In genomic region chr1:9198538-9199361, GRCh38 we compare ENCODE assay signal across 9 cellular contexts. TPM values are rescaled to one million over a fixed set of nuclear protein-coding genes. Genes with fewer than 3 reads are reported as not detected.
DNase-seq lines count a peak whose midpoint lies in the region; ATAC-seq and TF ChIP-seq lines count a peak whose summit lies in the region.
"Had no signal": no experiment of that assay in that cellular context is flagged by ENCODE, and none has a peak within 500 bp of the region (broad histone marks: within the 10 kb centered on the region; RNA-seq: fewer than 3 reads in every experiment).

No MANE protein-coding gene starts in this region.

- 28% methylated on average over 25 of the region's 54 CpGs; no CpG with 5 or more reads in 1 of the 2 experiments for WGBS in IMR-90 (ENCODE audit: extremely low coverage in 2 of 2, insufficient read length in 1 of 2), 2 experiments
- WGBS in neuronal stem cell (ENCODE audit: extremely low coverage in 2 of 2, insufficient read length in 2 of 2, insufficient replicate concordance in 1 of 2), 2 donors: no CpG with 5 or more reads among the region's 54 CpGs

- H2BK20ac ChIP-seq in IMR-90 (ENCODE audit: low read depth, low read length): no peak overlapping the region

- DNase-seq in COLO668 (lab: John Stamatoyannopoulos, UW; ENCODE audit: unreplicated experiment) (peak; percentile 39), IMR-90 (peak; percentile 51), epithelial cell of proximal tubule (ENCODE audit: low read depth) (no peak), neuronal stem cell (ENCODE audit: low spot score) (peak; percentile 64), WERI-Rb-1 (no peak)
- no peak for DNase-seq in naive thymus-derived CD4-positive, alpha-beta T cell
- DNase-seq in effector CD4-positive, alpha-beta T cell: no peak
- DNase-seq: activated CD4-positive, alpha-beta T cell treated with anti-CD3 and anti-CD28 coated beads, Interleukin-2, amount 10 ng/mL, durations not matched to agents 24 days and 14 days had no signal

- ATAC-seq in IMR-90 (ENCODE audit: low read depth) (peak; percentile 12), HG02588 (IDR thresholded peaks at IDR 0.05; ENCODE audit: unreplicated experiment) (no peak)
- no peak for ATAC-seq in naive thymus-derived CD4-positive, alpha-beta T cell

- TF ChIP-seq CTCF in IMR-90 (conservative IDR thresholded peaks at IDR 0.05; ENCODE audit: low read depth, low read length): peak; percentile 24; the same call in 1 of the 2 replicates
- TF ChIP-seq CTCF in epithelial cell of proximal tubule (conservative IDR thresholded peaks at IDR 0.05; ENCODE audit: low read depth, low read length): peak; percentile 20
- no peak for TF ChIP-seq CTCF in WERI-Rb-1 (IDR thresholded peaks at IDR 0.05; ENCODE audit: low read depth, low read length)

- H4K8ac ChIP-seq in IMR-90 (ENCODE audit: low read depth in 2 of 2, low read length in 2 of 2) (peak overlapping the region in 1 of 2 experiments; percentile 68; a peak in 1 of 4 replicates), neuronal stem cell (ENCODE audit: low read depth, low read length) (no peak overlapping the region)

- peak; percentile 64; the same call in 1 of the 2 replicates for TF ChIP-seq POLR2A in IMR-90 (IDR thresholded peaks at IDR 0.05; ENCODE audit: low read depth, low read length)

- in situ Hi-C loops in IMR-90 (cut with MboI; ENCODE audit: low sequenced_read_pairs): loop anchor here (5.0 kb wide), 1 partner anchor 86 kb away; no protein-coding TSS in a partner anchor

- H3K56ac ChIP-seq in IMR-90 (ENCODE audit: extremely low read depth, insufficient read depth, low read length): no peak overlapping the region

- H3K9ac ChIP-seq in IMR-90 (ENCODE audit: low read depth, low read length) (no peak overlapping the region), neuronal stem cell (ENCODE audit: low read depth, low read length, poor library complexity) (peak overlapping the region; percentile 72)

- H2AK9ac ChIP-seq in IMR-90 (replicated peaks; ENCODE audit: low read depth, low read length, poor library complexity): peak overlapping the region; percentile 18

- no peak; the same call in 1 of the 2 replicates for TF ChIP-seq RAD21 in IMR-90 (IDR thresholded peaks at IDR 0.05; ENCODE audit: low read length)

- H4K5ac ChIP-seq in IMR-90 (ENCODE audit: low read depth, low read length): no peak overlapping the region

- peak overlapping the region; percentile 64 for H2BK12ac ChIP-seq in neuronal stem cell (ENCODE audit: low read length)

- H3K36me3 Mint-ChIP-seq in naive thymus-derived CD4-positive, alpha-beta T cell: no peaks in the 10 kb centered on the region

- H3K4me3 ChIP-seq in IMR-90 (ENCODE audit: insufficient read depth, low read depth, low read length): 0 out of 2 replicates have a peak overlapping the region, but pooled peaks have one; percentile 16
- H3K4me3 ChIP-seq in epithelial cell of proximal tubule (ENCODE audit: low read depth, low read length): peak overlapping the region; percentile 15
- no peak overlapping the region for H3K4me3 ChIP-seq in neuronal stem cell (ENCODE audit: low read length in 2 of 2)
- no peak overlapping the region for H3K4me3 ChIP-seq in naive thymus-derived CD4-positive, alpha-beta T cell (ENCODE audit: low read length)
- H3K4me3 ChIP-seq in WERI-Rb-1 (ENCODE audit: low read depth, low read length): no peak overlapping the region

- H3K27ac ChIP-seq in IMR-90 (ENCODE audit: insufficient read depth, low read length) (no peak overlapping the region), neuronal stem cell (replicated peaks; ENCODE audit: low read length) (no peak overlapping the region), WERI-Rb-1 (no peak overlapping the region)
- no peak overlapping the region for H3K27ac ChIP-seq in naive thymus-derived CD4-positive, alpha-beta T cell (ENCODE audit: low read depth, low read length)

- no peaks in the 10 kb centered on the region; the same call in 1 of the 2 replicates for H3K27me3 ChIP-seq in IMR-90 (ENCODE audit: control insufficient read depth, insufficient read depth, low read length)
- peaks cover 8 to 77% (median 62%) of the 10 kb centered on the region in 3 experiments for H3K27me3 ChIP-seq in neuronal stem cell (ENCODE audit: control insufficient read depth in 3 of 3, insufficient read depth in 3 of 3, low read depth in 1 of 3, low read length in 3 of 3)
- H3K27me3 ChIP-seq in naive thymus-derived CD4-positive, alpha-beta T cell (ENCODE audit: control insufficient read depth in 2 of 2, insufficient read depth in 2 of 2, low read length in 2 of 2): peaks cover 3 to 16% of the 10 kb centered on the region in 2 donors
- no peaks in the 10 kb centered on the region for H3K27me3 ChIP-seq in WERI-Rb-1 (ENCODE audit: insufficient read depth, low read depth, severe bottlenecking)

- no peak overlapping the region for H2BK15ac ChIP-seq in IMR-90 (ENCODE audit: low read depth, low read length)
- H2BK15ac ChIP-seq in neuronal stem cell (ENCODE audit: low read length): peak overlapping the region; percentile 38

- H3K79me1 ChIP-seq in IMR-90 (ENCODE audit: low read depth in 1 of 2, low read length in 2 of 2): peaks cover 0 to 35% of the 10 kb centered on the region in 2 experiments; a peak in 2 of 4 replicates
- H3K79me1 ChIP-seq in neuronal stem cell (ENCODE audit: low read depth, low read length): no peaks in the 10 kb centered on the region

- peaks cover 9% of the 10 kb centered on the region for H3K9me1 ChIP-seq in IMR-90 (ENCODE audit: insufficient read depth, low read length)

- H2BK5ac ChIP-seq in IMR-90 (ENCODE audit: low read depth, low read length, poor library complexity, severe bottlenecking) (no peak overlapping the region), neuronal stem cell (ENCODE audit: low read length) (peak overlapping the region; percentile 54)

- H3K9me3 ChIP-seq in IMR-90 (ENCODE audit: control insufficient read depth, insufficient read depth, low read length): no peaks in the 10 kb centered on the region
- H3K9me3 ChIP-seq in neuronal stem cell (replicated peaks in 1 of 2; ENCODE audit: control insufficient read depth in 2 of 2, insufficient read depth in 1 of 2, low read depth in 1 of 2, low read length in 2 of 2): no peaks in the 10 kb centered on the region
- no peaks in the 10 kb centered on the region for H3K9me3 ChIP-seq in naive thymus-derived CD4-positive, alpha-beta T cell (ENCODE audit: control insufficient read depth in 2 of 3, low read length in 3 of 3)
- H3K9me3 ChIP-seq in WERI-Rb-1 (ENCODE audit: severe bottlenecking): no peaks in the 10 kb centered on the region

- CTCF ChIA-PET in IMR-90 (lab: Yijun Ruan, JAX): no interaction called here
- CTCF ChIA-PET in naive thymus-derived CD4-positive, alpha-beta T cell (lab: Charles Lee): no interaction called here

- H3K23ac ChIP-seq in IMR-90 (ENCODE audit: low read depth, low read length) (peak overlapping the region; percentile 9; the same call in 1 of the 2 replicates), neuronal stem cell (ENCODE audit: low read depth, low read length, poor library complexity) (peak overlapping the region; percentile 78)

- peak overlapping the region; percentile 35; the same call in 1 of the 2 replicates for H2BK120ac ChIP-seq in IMR-90 (ENCODE audit: low read depth, low read length)
- H2BK120ac ChIP-seq in neuronal stem cell (ENCODE audit: low read depth, low read length): peak overlapping the region; percentile 49

- H3K4me3 Mint-ChIP-seq in naive thymus-derived CD4-positive, alpha-beta T cell: peak overlapping the region in 1 of 10 donors; percentile 34
- H3K4me3 Mint-ChIP-seq: activated CD4-positive, alpha-beta T cell treated with anti-CD3 and anti-CD28 coated beads, Interleukin-2, amount 10 ng/mL, durations not matched to agents 24 days and 14 days had no signal

- H3K4ac ChIP-seq in IMR-90 (ENCODE audit: low read depth, low read length) (peak overlapping the region; percentile 70; the same call in 1 of the 2 replicates), neuronal stem cell (ENCODE audit: low read length) (no peak overlapping the region)

- peak overlapping the region; percentile 38; the same call in 1 of the 2 replicates for H3K14ac ChIP-seq in IMR-90 (replicated peaks; ENCODE audit: low read depth, low read length)
- no peak overlapping the region for H3K14ac ChIP-seq in neuronal stem cell (ENCODE audit: low read length)

- POLR2A ChIA-PET in IMR-90 (lab: Charles Lee; ENCODE audit: unreplicated experiment): no interaction called here
- POLR2A ChIA-PET in naive thymus-derived CD4-positive, alpha-beta T cell (lab: Charles Lee): no interaction called here

- intact Hi-C loops in IMR-90 (cut with micrococcal nuclease): no loop called here
- intact Hi-C loops in naive thymus-derived CD4-positive, alpha-beta T cell (cut with micrococcal nuclease): loop anchor here in 1 of 2 donors (5.0 kb wide), 1 partner anchor 191 kb away; no protein-coding TSS in a partner anchor

- H3K4me1 ChIP-seq in IMR-90 (ENCODE audit: control insufficient read depth, insufficient read depth, low read length) (peaks cover 28% of the 10 kb centered on the region), neuronal stem cell (ENCODE audit: control insufficient read depth in 2 of 2, insufficient read depth in 1 of 2, low read depth in 1 of 2, low read length in 2 of 2) (peaks cover 25 to 28% of the 10 kb centered on the region in 2 donors)
- peaks cover 9 to 25% of the 10 kb centered on the region in 2 donors for H3K4me1 ChIP-seq in naive thymus-derived CD4-positive, alpha-beta T cell (ENCODE audit: control insufficient read depth in 2 of 2, insufficient read depth in 2 of 2, low read length in 2 of 2)

- no peaks in the 10 kb centered on the region for H4K20me1 ChIP-seq in IMR-90 (ENCODE audit: insufficient read depth, low read length)

- no peak overlapping the region for H3K18ac ChIP-seq in IMR-90 (ENCODE audit: low read depth, low read length)
- H3K18ac ChIP-seq in neuronal stem cell (ENCODE audit: low read length): peak overlapping the region; percentile 78

- H3K4me1 Mint-ChIP-seq in naive thymus-derived CD4-positive, alpha-beta T cell: peaks cover 31 to 43% (median 38%) of the 10 kb centered on the region in 7 donors

- H2AK5ac ChIP-seq in IMR-90 (ENCODE audit: low read depth, low read length): peak overlapping the region; percentile 78; the same call in 1 of the 2 replicates
- peak overlapping the region; percentile 76 for H2AK5ac ChIP-seq in neuronal stem cell (ENCODE audit: low read depth, low read length)

- H3K27me3 Mint-ChIP-seq in naive thymus-derived CD4-positive, alpha-beta T cell: peaks cover 64 to 77% (median 76%) of the 10 kb centered on the region in 5 donors

- H3K27ac Mint-ChIP-seq in naive thymus-derived CD4-positive, alpha-beta T cell: no peak overlapping the region
- H3K27ac Mint-ChIP-seq: activated CD4-positive, alpha-beta T cell treated with anti-CD3 and anti-CD28 coated beads, Interleukin-2, amount 10 ng/mL, durations not matched to agents 24 days and 14 days had no signal

- H3K4me2 ChIP-seq in IMR-90 (ENCODE audit: low read depth, low read length): peak overlapping the region; percentile 62
- H3K4me2 ChIP-seq in neuronal stem cell (ENCODE audit: insufficient read depth, low read length, poor library complexity, severe bottlenecking): peak overlapping the region; percentile 43

- dilution Hi-C loops in IMR-90 (cut with HindIII; ENCODE audit: low sequenced_read_pairs, unreplicated experiment): no loop called here

- no peak overlapping the region for H4K91ac ChIP-seq in IMR-90 (ENCODE audit: insufficient read depth, low read depth, low read length)
- no peak overlapping the region for H4K91ac ChIP-seq in neuronal stem cell (ENCODE audit: low read depth, low read length, poor library complexity)

- H2AFZ ChIP-seq in IMR-90 (replicated peaks; ENCODE audit: low read length, poor library complexity): peak overlapping the region; percentile 66
- H2AFZ ChIP-seq in neuronal stem cell (ENCODE audit: low read length): peak overlapping the region; percentile 31

- H3K36me3 ChIP-seq in IMR-90 (ENCODE audit: control insufficient read depth, insufficient read depth, low read length) (no peaks in the 10 kb centered on the region), neuronal stem cell (replicated peaks in 1 of 2; ENCODE audit: control insufficient read depth in 2 of 2, insufficient read depth in 2 of 2, low read length in 2 of 2) (no peaks in the 10 kb centered on the region), WERI-Rb-1 (no peaks in the 10 kb centered on the region)
- H3K36me3 ChIP-seq in naive thymus-derived CD4-positive, alpha-beta T cell (ENCODE audit: control insufficient read depth in 2 of 3, insufficient read depth in 3 of 3, low read length in 3 of 3): no peaks in the 10 kb centered on the region

- no TSS peak for BruUV-seq in IMR-90 (replicated peaks; lab: Mats Ljungman, UMichigan)

- H3K9me3 Mint-ChIP-seq in naive thymus-derived CD4-positive, alpha-beta T cell: no peaks in the 10 kb centered on the region
- H3K9me3 Mint-ChIP-seq: activated CD4-positive, alpha-beta T cell treated with anti-CD3 and anti-CD28 coated beads, Interleukin-2, amount 10 ng/mL, durations not matched to agents 24 days and 14 days had no signal

RNA-seq across cellular contexts. Expression of gene H6PD, which starts 35.8 kb away (rescaled TPM):
- 8.3 and 9.3 TPM in 2 replicates for total RNA-seq in IMR-90 (2012; rRNA removed)
- 22.1 and 22.7 TPM in 2 replicates for polyA plus RNA-seq in IMR-90 (2012; rRNA removed)
- polyA plus RNA-seq in IMR-90 (2012; cell fraction: cytosol; rRNA removed): 11.9 and 21.1 TPM in 2 replicates
- polyA plus RNA-seq in IMR-90 (2012; cell fraction: nucleus; rRNA removed; ENCODE audit: low replicate concordance): 23.3 and 30.1 TPM in 2 replicates
- total RNA-seq in epithelial cell of proximal tubule: 7.5 and 10.7 TPM in 2 replicates
- polyA plus RNA-seq in neuronal stem cell (2013, experiment 1 of 2): 14.1 TPM
- 15.0 TPM for polyA plus RNA-seq in neuronal stem cell (2013, experiment 2 of 2)
- total RNA-seq in naive thymus-derived CD4-positive, alpha-beta T cell: 10 to 100 TPM; 18.6 to 27.6 (median 19.8) TPM
- polyA plus RNA-seq in naive thymus-derived CD4-positive, alpha-beta T cell: 10 to 100 TPM; 12.1 to 17.4 TPM

Comparison
In these comparisons a context has a peak if more than half of its experiments do, and no peak if none do; other contexts are left out.
1. DNase-seq: peak in COLO668 (single experiment), IMR-90 (single experiment) and neuronal stem cell (single experiment); none in epithelial cell of proximal tubule (single experiment), naive thymus-derived CD4-positive, alpha-beta T cell (0 of 9), WERI-Rb-1 (single experiment) and effector CD4-positive, alpha-beta T cell (single experiment).
2. H3K4me3 ChIP-seq: peak in IMR-90 (single experiment) and epithelial cell of proximal tubule (single experiment); none in neuronal stem cell (0 of 2), naive thymus-derived CD4-positive, alpha-beta T cell (single experiment) and WERI-Rb-1 (single experiment).